Comparison of ENCODE assay signal across 1 cellular context in genomic region chr6:106325336-106326178, GRCh38.
TF ChIP-seq lines count a peak whose summit lies in the region.

TSS of gene ATG5 (minus strand) at chr6:106325760. CDS start at chr6:106316208, 9,552 bp downstream.

TF ChIP-seq in HepG2, 621 proteins besides CTCF, POLR2A, EP300 and RAD21 (continued from another document):
- TF ChIP-seq, protein P1, sequence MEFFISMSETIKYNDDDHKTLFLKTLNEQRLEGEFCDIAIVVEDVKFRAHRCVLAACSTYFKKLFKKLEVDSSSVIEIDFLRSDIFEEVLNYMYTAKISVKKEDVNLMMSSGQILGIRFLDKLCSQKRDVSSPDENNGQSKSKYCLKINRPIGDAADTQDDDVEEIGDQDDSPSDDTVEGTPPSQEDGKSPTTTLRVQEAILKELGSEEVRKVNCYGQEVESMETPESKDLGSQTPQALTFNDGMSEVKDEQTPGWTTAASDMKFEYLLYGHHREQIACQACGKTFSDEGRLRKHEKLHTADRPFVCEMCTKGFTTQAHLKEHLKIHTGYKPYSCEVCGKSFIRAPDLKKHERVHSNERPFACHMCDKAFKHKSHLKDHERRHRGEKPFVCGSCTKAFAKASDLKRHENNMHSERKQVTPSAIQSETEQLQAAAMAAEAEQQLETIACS (CRISPR knock-in tag; IDR thresholded peaks at IDR 0.05) = peak; percentile 27; the same call in 1 of the 2 replicates
- TF ChIP-seq NFYC (CRISPR knock-in tag; IDR thresholded peaks at IDR 0.05) (peak; percentile 23; the same call in 1 of the 2 replicates), KAT2B (IDR thresholded peaks at IDR 0.05; ENCODE audit: borderline replicate concordance, low read depth, low read length) (no peak), TAF1 (CRISPR knock-in tag; IDR thresholded peaks at IDR 0.05) (peak; percentile 87), ETS1 (CRISPR knock-in tag; IDR thresholded peaks at IDR 0.05) (0 out of 2 replicates have a peak, but pooled peaks have one; percentile 41), SALL1 (CRISPR knock-in tag; IDR thresholded peaks at IDR 0.05) (peak; percentile 87), FOXA1 (IDR thresholded peaks at IDR 0.05) (no peak), FOXA1 (CRISPR knock-in tag; IDR thresholded peaks at IDR 0.05) (peak; percentile 51), ZSCAN29 (CRISPR knock-in tag; conservative IDR thresholded peaks at IDR 0.05) (peak; percentile 79; the same call in 1 of the 2 replicates), MAFF (IDR thresholded peaks at IDR 0.05; ENCODE audit: low read depth, low read length) (no peak; the same call in 1 of the 2 replicates), CC2D1A (CRISPR knock-in tag; IDR thresholded peaks at IDR 0.05) (0 out of 2 replicates have a peak, but pooled peaks have one; percentile 42), ZNF724P (CRISPR knock-in tag; IDR thresholded peaks at IDR 0.05; ENCODE audit: borderline replicate concordance) (no peak; the same call in 1 of the 2 replicates), ARID5B (CRISPR knock-in tag; IDR thresholded peaks at IDR 0.05) (peak; percentile 64; the same call in 1 of the 2 replicates), ZNF788 (CRISPR knock-in tag; IDR thresholded peaks at IDR 0.05; ENCODE audit: borderline replicate concordance) (peak; percentile 93; the same call in 1 of the 2 replicates), ZNF136 (CRISPR knock-in tag; IDR thresholded peaks at IDR 0.05; ENCODE audit: low read depth) (peak; percentile 33; the same call in 1 of the 2 replicates), KAT8 (CRISPR knock-in tag; IDR thresholded peaks at IDR 0.05) (peak; percentile 99), ZNF567 (CRISPR knock-in tag; IDR thresholded peaks at IDR 0.05; ENCODE audit: borderline replicate concordance) (peak; percentile 69; the same call in 1 of the 2 replicates), IRF2 (CRISPR knock-in tag; IDR thresholded peaks at IDR 0.05) (peak; percentile 61; the same call in 1 of the 2 replicates), PRMT3 (CRISPR knock-in tag; IDR thresholded peaks at IDR 0.05; ENCODE audit: borderline replicate concordance, low read depth) (0 out of 2 replicates have a peak, but pooled peaks have one; percentile 57), DNMT1 (CRISPR knock-in tag; IDR thresholded peaks at IDR 0.05) (no peak), ZNF775 (CRISPR knock-in tag; IDR thresholded peaks at IDR 0.05; ENCODE audit: borderline replicate concordance) (peak; percentile 61; the same call in 1 of the 2 replicates), NR1H2 (CRISPR knock-in tag; IDR thresholded peaks at IDR 0.05; ENCODE audit: borderline replicate concordance, low read depth) (peak; percentile 38; the same call in 1 of the 2 replicates), AGO2 (optimal IDR thresholded peaks at IDR 0.05; ENCODE audit: low read depth, low read length) (peak; percentile 74), ZFP91 (CRISPR knock-in tag; IDR thresholded peaks at IDR 0.05; ENCODE audit: borderline replicate concordance) (peak; percentile 93), HIC2 (CRISPR knock-in tag; IDR thresholded peaks at IDR 0.05; ENCODE audit: low read depth) (peak; percentile 53; the same call in 1 of the 2 replicates), RAD51 (IDR thresholded peaks at IDR 0.05; ENCODE audit: borderline replicate concordance) (peak; percentile 78), ZNF891 (CRISPR knock-in tag; IDR thresholded peaks at IDR 0.05) (peak; percentile 90)
- TF ChIP-seq, protein P2, sequence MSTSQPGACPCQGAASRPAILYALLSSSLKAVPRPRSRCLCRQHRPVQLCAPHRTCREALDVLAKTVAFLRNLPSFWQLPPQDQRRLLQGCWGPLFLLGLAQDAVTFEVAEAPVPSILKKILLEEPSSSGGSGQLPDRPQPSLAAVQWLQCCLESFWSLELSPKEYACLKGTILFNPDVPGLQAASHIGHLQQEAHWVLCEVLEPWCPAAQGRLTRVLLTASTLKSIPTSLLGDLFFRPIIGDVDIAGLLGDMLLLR (CRISPR knock-in tag; IDR thresholded peaks at IDR 0.05) = 0 out of 2 replicates have a peak, but pooled peaks have one; percentile 34
